ENCODE assay signal across 8 cellular contexts in the genomic region with DNA sequence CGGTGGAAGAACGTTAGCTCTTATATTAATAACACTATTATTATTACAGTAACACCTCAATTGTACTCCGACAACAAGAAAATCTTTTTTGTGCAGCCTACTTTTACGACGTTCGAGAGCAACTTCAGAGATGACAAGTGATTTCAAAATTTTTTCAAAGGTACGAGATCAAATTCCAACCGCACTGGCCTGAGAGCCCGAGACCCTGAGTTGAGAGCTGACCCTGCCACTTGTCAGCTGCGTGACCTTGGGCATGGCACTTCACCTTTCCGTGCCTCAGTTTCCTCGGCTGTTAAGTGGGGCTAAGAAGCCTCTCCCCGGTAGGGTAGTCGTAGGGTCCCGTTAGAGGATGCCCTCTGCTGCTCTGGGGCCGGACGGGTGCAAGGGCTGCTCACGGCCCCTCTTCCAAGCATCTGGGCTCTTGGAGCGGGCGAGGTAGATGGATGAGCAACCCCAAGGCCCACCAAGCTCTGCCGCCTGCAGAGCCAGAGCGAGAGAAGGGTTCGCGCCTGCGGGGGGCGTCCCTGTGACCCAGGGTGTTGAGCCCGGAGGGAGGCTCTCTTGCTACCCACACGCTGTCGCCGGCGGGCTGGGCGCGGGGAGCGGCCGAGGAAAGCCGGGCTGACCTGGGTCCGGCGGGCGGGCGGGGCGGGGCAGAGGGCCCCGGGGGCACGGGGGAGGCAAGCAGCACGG. TPM values are rescaled to one million over a fixed set of nuclear protein-coding genes. Genes with fewer than 3 reads are reported as not detected.
A peak's percentile ranks its signal among the peaks of the same experiment; 100 is the strongest.
DNase-seq lines count a peak whose midpoint lies in the region; ATAC-seq and TF ChIP-seq lines count a peak whose summit lies in the region.

No MANE protein-coding gene starts in this region.

- H3K27ac ChIP-seq in 22Rv1 (peak overlapping the region; percentile 57), esophagus muscularis mucosa (replicated peaks in 1 of 4) (peak overlapping the region; percentile 68 to 83 (median 72)), neural progenitor cell (no peak overlapping the region)

- H3F3A ChIP-seq in neural progenitor cell (ENCODE audit: low read depth): peaks cover 20% of the 10 kb centered on the region

- H3K27me3 Mint-ChIP-seq in neural progenitor cell (ENCODE audit: insufficient read depth, low read depth): peaks cover 6% of the 10 kb centered on the region

- 7% methylated on average over 27 of the region's 44 CpGs for WGBS in esophagus muscularis mucosa

- H3K36me3 ChIP-seq in esophagus muscularis mucosa: no peaks in the 10 kb centered on the region
- no peaks in the 10 kb centered on the region for H3K36me3 ChIP-seq in neural progenitor cell

- TF ChIP-seq CTCF in 22Rv1 (IDR thresholded peaks at IDR 0.05) (no peak), GM12864 (IDR thresholded peaks at IDR 0.05; ENCODE audit: low read depth, low read length, missing control alignments) (no peak), esophagus muscularis mucosa (IDR thresholded peaks at IDR 0.05) (no peak), neural progenitor cell (IDR thresholded peaks at IDR 0.05) (no peak)

- DNase-seq in GM12864 (ENCODE audit: low read depth): no peak
- DNase-seq in SW480 (ENCODE audit: low spot score): peak; percentile 58
- DNase-seq in esophagus muscularis mucosa (ENCODE audit: extremely low spot score): no peak
- peak; percentile 26 for DNase-seq in neural progenitor cell (ENCODE audit: low spot score)
- DNase-seq in KG1 (lab: John Stamatoyannopoulos, UW): no peak
- no peak for DNase-seq in NCI-H446 treated with DMSO at 0.1 percent for 48 hours (lab: John Stamatoyannopoulos, UW)

- no peaks in the 10 kb centered on the region for H3K79me2 ChIP-seq in neural progenitor cell (ENCODE audit: low read depth)

- H2AFZ ChIP-seq in neural progenitor cell (replicated peaks): peak overlapping the region; percentile 91

- H4K20me1 ChIP-seq in neural progenitor cell (ENCODE audit: low read depth): peaks cover 5% of the 10 kb centered on the region

- peak overlapping the region; percentile 92 for H3K4me2 ChIP-seq in neural progenitor cell

- no peak overlapping the region for H3K27ac Mint-ChIP-seq in neural progenitor cell

- H3K4me3 ChIP-seq in GM12864 (ENCODE audit: low read depth, low read length) (peak overlapping the region; percentile 82), esophagus muscularis mucosa (peak overlapping the region; percentile 83 to 98 (median 97)), neural progenitor cell (peak overlapping the region; percentile 81)

- H3K4me3 Mint-ChIP-seq in neural progenitor cell: peak overlapping the region; percentile 94

- intact Hi-C loops in esophagus muscularis mucosa (cut with DNase I): loop anchor here (10.0 kb wide), 1 partner anchor 119 kb away; a partner anchor contains a TSS

- H3K27me3 ChIP-seq in esophagus muscularis mucosa (peaks cover 0 to 3% (median 0%) of the 10 kb centered on the region in 4 donors), neural progenitor cell (peaks cover 14% of the 10 kb centered on the region)

- H3K9me3 ChIP-seq in esophagus muscularis mucosa: no peaks in the 10 kb centered on the region
- H3K9me3 ChIP-seq in neural progenitor cell (ENCODE audit: low read depth): no peaks in the 10 kb centered on the region

- no peaks in the 10 kb centered on the region for H3K9me3 Mint-ChIP-seq in neural progenitor cell

- H3K36me3 Mint-ChIP-seq in neural progenitor cell: no peaks in the 10 kb centered on the region

- peak; percentile 35 for ATAC-seq in HG03095 (IDR thresholded peaks at IDR 0.05; ENCODE audit: unreplicated experiment)

- TF ChIP-seq POLR2A in esophagus muscularis mucosa (IDR thresholded peaks at IDR 0.05; ENCODE audit: low read depth): no peak

- H3K4me1 ChIP-seq in esophagus muscularis mucosa (peaks cover 13 to 24% (median 20%) of the 10 kb centered on the region in 4 donors), neural progenitor cell (no peaks in the 10 kb centered on the region)

- H3K9ac ChIP-seq in neural progenitor cell: no peak overlapping the region

- TF ChIP-seq EP300 in esophagus muscularis mucosa (IDR thresholded peaks at IDR 0.05): no peak

- H3K4me1 Mint-ChIP-seq in neural progenitor cell: peaks cover 20% of the 10 kb centered on the region

RNA-seq across cellular contexts. Expression of a gene that starts 0.5 kb away (rescaled TPM):
- total RNA-seq in esophagus muscularis mucosa: 10 to 100 TPM; 17.1 to 22.8 (median 22.3) TPM
- total RNA-seq in neural progenitor cell (ENCODE audit: low replicate concordance): 23.8 and 25.3 TPM in 2 replicates

RNA-seq across cellular contexts. Expression of a gene that starts 28.2 kb away (rescaled TPM):
- 1 to 10 TPM; 5.1 to 7.5 (median 6.3) TPM for total RNA-seq in esophagus muscularis mucosa
- total RNA-seq in neural progenitor cell (ENCODE audit: low replicate concordance): 34.4 and 48.2 TPM in 2 replicates

Comparison
In these comparisons a context has a peak if more than half of its experiments do, and no peak if none do; other contexts are left out.
1. DNase-seq: peak in SW480 (single experiment) and neural progenitor cell (single experiment); none in GM12864 (single experiment), esophagus muscularis mucosa (single experiment), KG1 (single experiment) and NCI-H446 treated with DMSO at 0.1 percent for 48 hours (single experiment).
2. Peak in every context shown above with its lines, with median percentiles within 50 percentile points of each other: H3K4me3 ChIP-seq.